ENCODE assay signal across 27 cellular contexts in genomic region chr17:12640364-12640763, GRCh38. TPM values are rescaled to one million over a fixed set of nuclear protein-coding genes. Genes with fewer than 3 reads are reported as not detected.
"Had no signal": no experiment of that assay in that cellular context is flagged by ENCODE, and none has a peak within 500 bp of the region (broad histone marks: within the 10 kb centered on the region; RNA-seq: fewer than 3 reads in every experiment).

No MANE protein-coding gene starts in this region.

- H3K27ac ChIP-seq: coronary artery, esophagus muscularis mucosa, foreskin keratinocyte, gastroesophageal sphincter, heart left ventricle, hepatocyte, neural progenitor cell, parathyroid adenoma, right lobe of liver, stomach, tibial artery had no signal

- H3K27ac Mint-ChIP-seq: naive thymus-derived CD4-positive, alpha-beta T cell; nephron; neural progenitor cell; progenitor cell of endocrine pancreas; type B pancreatic cell had no signal

- H3K36me3 Mint-ChIP-seq: naive thymus-derived CD4-positive, alpha-beta T cell; neural progenitor cell; type B pancreatic cell had no signal

- H3K4me1 ChIP-seq: neural progenitor cell, parathyroid adenoma, right lobe of liver had no signal

- H3K9ac ChIP-seq: neural progenitor cell, parathyroid adenoma had no signal

- H3K4me1 Mint-ChIP-seq: naive thymus-derived CD4-positive, alpha-beta T cell; neural progenitor cell had no signal

- DNase-seq: dermis blood vessel endothelial cell; effector memory CD4-positive, alpha-beta T cell; foreskin keratinocyte; heart left ventricle; kidney; mesenchymal stem cell; midbrain; naive thymus-derived CD4-positive, alpha-beta T cell; right lobe of liver; small intestine; stimulated activated CD4-positive, alpha-beta T cell treated with anti-CD3 and anti-CD28 coated beads, Interleukin-15, amount 100 ng/mL, for 24 hours; stimulated activated CD4-positive, alpha-beta T cell treated with anti-CD3 and anti-CD28 coated beads, Interleukin-2, amount 100 ng/mL, for 48 hours; stimulated activated naive CD4-positive, alpha-beta T cell treated with Interleukin-2 at 50 U/mL for 16 hours; stomach; tibial artery had no signal

- H3K9me3 ChIP-seq: esophagus muscularis mucosa, gastroesophageal sphincter, heart left ventricle, right lobe of liver, stomach, tibial artery had no signal

- H2AFZ ChIP-seq: hepatocyte, neural progenitor cell, parathyroid adenoma had no signal

- H3K4me2 ChIP-seq: hepatocyte, neural progenitor cell had no signal

- FAIRE-seq: endothelial cell of umbilical vein, kidney, small intestine had no signal

- H3K9me3 Mint-ChIP-seq: nephron, neural progenitor cell, type B pancreatic cell had no signal

- H3K36me3 ChIP-seq: esophagus muscularis mucosa, gastroesophageal sphincter, heart left ventricle, neural progenitor cell, right lobe of liver, stomach, tibial artery had no signal

- H3K4me3 Mint-ChIP-seq: naive thymus-derived CD4-positive, alpha-beta T cell; nephron; neural progenitor cell; type B pancreatic cell had no signal

- H3K79me2 ChIP-seq: hepatocyte, parathyroid adenoma had no signal

- H3K4me3 ChIP-seq: coronary artery, esophagus muscularis mucosa, gastroesophageal sphincter, heart left ventricle, hepatocyte, lung, neural progenitor cell, right lobe of liver, stomach, tibial artery had no signal

- ATAC-seq: foreskin keratinocyte; gastroesophageal sphincter; heart left ventricle; left lobe of liver; naive thymus-derived CD4-positive, alpha-beta T cell; right lobe of liver had no signal

- H3K27me3 ChIP-seq: esophagus muscularis mucosa, foreskin keratinocyte, gastroesophageal sphincter, hepatocyte, neural progenitor cell, right lobe of liver, stomach, tibial artery had no signal

RNA-seq across cellular contexts. Expression of gene MYOCD, which starts 25.3 kb away (rescaled TPM):
- total RNA-seq: endothelial cell of umbilical vein; foreskin keratinocyte; naive thymus-derived CD4-positive, alpha-beta T cell had no signal
- polyA plus RNA-seq: endothelial cell of umbilical vein; naive thymus-derived CD4-positive, alpha-beta T cell had no signal
